16 cellular contexts compared by ENCODE assay signal in the genomic region with DNA sequence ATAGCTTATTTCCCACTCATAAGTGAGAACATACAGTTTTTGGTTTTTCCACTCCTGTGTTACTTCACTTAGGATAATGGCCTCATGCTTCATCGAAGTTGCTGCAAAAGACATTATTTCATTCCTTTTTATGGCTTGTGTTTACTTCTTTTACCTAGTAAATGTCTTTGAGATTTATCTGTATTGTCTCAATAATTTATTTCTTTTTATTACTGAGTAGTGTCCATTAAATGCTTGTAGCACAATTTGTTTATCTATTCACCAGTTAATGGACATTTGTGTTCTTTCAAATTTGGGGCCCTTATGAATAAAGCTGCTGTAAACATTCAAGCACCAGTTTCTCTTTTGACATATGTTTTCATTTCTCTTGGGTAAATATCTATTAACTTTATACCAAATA.
DNase-seq lines count a peak whose midpoint lies in the region; ATAC-seq, FAIRE-seq and TF ChIP-seq lines count a peak whose summit lies in the region.
"Had no signal": no experiment of that assay in that cellular context is flagged by ENCODE, and none has a peak within 500 bp of the region (broad histone marks: within the 10 kb centered on the region; RNA-seq: fewer than 3 reads in every experiment).

No MANE protein-coding gene starts in this region.

- no peak for TF ChIP-seq CTCF in BJ (IDR thresholded peaks at IDR 0.05; ENCODE audit: insufficient read depth, low read depth, low read length)
- no peak for TF ChIP-seq CTCF in HFF-Myc (IDR thresholded peaks at IDR 0.05; ENCODE audit: low read depth, low read length, missing control alignments)
- TF ChIP-seq CTCF in pancreas (IDR thresholded peaks at IDR 0.05), result no peak
- no peak for TF ChIP-seq CTCF in neural progenitor cell (IDR thresholded peaks at IDR 0.05)

- no peaks in the 10 kb centered on the region for H3K9me3 ChIP-seq in pancreas
- H3K9me3 ChIP-seq in neural progenitor cell (ENCODE audit: low read depth), result no peaks in the 10 kb centered on the region
- H3K9me3 ChIP-seq: BLaER1 had no signal

- peak; percentile 34 for FAIRE-seq in pancreas (lab: Jason Lieb, UNC)

- CTCF ChIA-PET in BJ (lab: Yijun Ruan, JAX), result interaction anchor here (0.6 kb wide), 1 partner anchor 16 kb away, joined by 3 read pairs; no protein-coding TSS in a partner anchor

- H3K27ac Mint-ChIP-seq in neural progenitor cell, result no peak overlapping the region
- H3K27ac Mint-ChIP-seq: CD8-positive, alpha-beta memory T cell; GM23338; IgD-negative memory B cell had no signal

- intact Hi-C loops in pancreas (cut with DNase I), result no loop called here

- no peak overlapping the region for H2AFZ ChIP-seq in neural progenitor cell (replicated peaks)
- H2AFZ ChIP-seq: GM23338 had no signal

- WGBS in pancreas, 2 donors, result 90 to 100% methylated on average over 1 of the region's 1 CpG

- no peaks in the 10 kb centered on the region for H4K20me1 ChIP-seq in neural progenitor cell (ENCODE audit: low read depth)
- H4K20me1 ChIP-seq: BLaER1 had no signal

- POLR2A ChIA-PET in BJ (lab: Charles Lee), result no interaction called here

- H3K27me3 ChIP-seq in BJ (ENCODE audit: control insufficient read depth, insufficient read depth, low read length) (no peaks in the 10 kb centered on the region), pancreas (no peaks in the 10 kb centered on the region), neural progenitor cell (no peaks in the 10 kb centered on the region)
- H3K27me3 ChIP-seq: BLaER1 had no signal

- peaks cover 0 to 12% (median 0%) of the 10 kb centered on the region in 3 donors for H3K4me1 ChIP-seq in pancreas
- peaks cover 4% of the 10 kb centered on the region for H3K4me1 ChIP-seq in neural progenitor cell
- H3K4me1 ChIP-seq: BLaER1 had no signal

- no peak for ATAC-seq in pancreas
- no peak for ATAC-seq in HG03196 (IDR thresholded peaks at IDR 0.05; ENCODE audit: unreplicated experiment)
- ATAC-seq: GM23338 had no signal

- H3F3A ChIP-seq in neural progenitor cell (ENCODE audit: low read depth), result no peaks in the 10 kb centered on the region

- DNase-seq in BJ (ENCODE audit: low read depth) (peak; percentile 19), HFF-Myc (ENCODE audit: extremely low read depth, low read depth) (peak; percentile 25), epithelial cell of prostate (ENCODE audit: low read depth, low spot score) (no peak), pancreas (no peak), HT-29 (ENCODE audit: low spot score) (no peak), globus pallidus (ENCODE audit: low spot score) (no peak), neural progenitor cell (ENCODE audit: low spot score) (no peak)
- DNase-seq: CD8-positive, alpha-beta memory T cell; DMS53; H7; KG1 had no signal

- no peaks in the 10 kb centered on the region for H3K27me3 Mint-ChIP-seq in neural progenitor cell (ENCODE audit: insufficient read depth, low read depth)
- H3K27me3 Mint-ChIP-seq: IgD-negative memory B cell had no signal

- H3K4me3 ChIP-seq in BJ (ENCODE audit: low read depth, low read length), result no peak overlapping the region
- no peak overlapping the region for H3K4me3 ChIP-seq in HFF-Myc (replicated peaks; ENCODE audit: low read depth, low read length)
- no peak overlapping the region for H3K4me3 ChIP-seq in pancreas
- H3K4me3 ChIP-seq in neural progenitor cell, result no peak overlapping the region
- H3K4me3 ChIP-seq: BLaER1, GM23338 had no signal

- H3K9ac ChIP-seq in neural progenitor cell, result no peak overlapping the region
- H3K9ac ChIP-seq: BLaER1 had no signal

- H3K9me3 Mint-ChIP-seq in neural progenitor cell, result no peaks in the 10 kb centered on the region
- H3K9me3 Mint-ChIP-seq: CD8-positive, alpha-beta memory T cell; IgD-negative memory B cell had no signal

- peak overlapping the region; percentile 69 for H3K27ac ChIP-seq in epithelial cell of prostate
- H3K27ac ChIP-seq in pancreas, result no peak overlapping the region
- H3K27ac ChIP-seq in neural progenitor cell, result no peak overlapping the region
- H3K27ac ChIP-seq: 22Rv1, BLaER1 had no signal

- H3K36me3 ChIP-seq in BJ (ENCODE audit: control insufficient read depth, insufficient read depth, low read length) (no peaks in the 10 kb centered on the region), pancreas (no peaks in the 10 kb centered on the region), neural progenitor cell (no peaks in the 10 kb centered on the region)
- H3K36me3 ChIP-seq: BLaER1 had no signal

- no peak overlapping the region for H3K4me2 ChIP-seq in neural progenitor cell
- H3K4me2 ChIP-seq: BLaER1, GM23338 had no signal

- H3K4me1 Mint-ChIP-seq in neural progenitor cell, result peaks cover under 1% of the 10 kb centered on the region
- H3K4me1 Mint-ChIP-seq: CD8-positive, alpha-beta memory T cell; IgD-negative memory B cell had no signal

- H3K4me3 Mint-ChIP-seq in neural progenitor cell, result no peak overlapping the region
- H3K4me3 Mint-ChIP-seq: CD8-positive, alpha-beta memory T cell; GM23338; IgD-negative memory B cell had no signal

- no peaks in the 10 kb centered on the region for H3K36me3 Mint-ChIP-seq in neural progenitor cell
- H3K36me3 Mint-ChIP-seq: CD8-positive, alpha-beta memory T cell; IgD-negative memory B cell had no signal

- H3K79me2 ChIP-seq in neural progenitor cell (ENCODE audit: low read depth), result no peaks in the 10 kb centered on the region

Comparison
In these comparisons a context has a peak if more than half of its experiments do, and no peak if none do; other contexts are left out.
1. DNase-seq: peak in BJ (single experiment) and HFF-Myc (single experiment); none in epithelial cell of prostate (single experiment), pancreas (0 of 6), HT-29 (single experiment), globus pallidus (single experiment) and neural progenitor cell (single experiment).